8 cellular contexts compared by ENCODE assay signal in the genomic region with DNA sequence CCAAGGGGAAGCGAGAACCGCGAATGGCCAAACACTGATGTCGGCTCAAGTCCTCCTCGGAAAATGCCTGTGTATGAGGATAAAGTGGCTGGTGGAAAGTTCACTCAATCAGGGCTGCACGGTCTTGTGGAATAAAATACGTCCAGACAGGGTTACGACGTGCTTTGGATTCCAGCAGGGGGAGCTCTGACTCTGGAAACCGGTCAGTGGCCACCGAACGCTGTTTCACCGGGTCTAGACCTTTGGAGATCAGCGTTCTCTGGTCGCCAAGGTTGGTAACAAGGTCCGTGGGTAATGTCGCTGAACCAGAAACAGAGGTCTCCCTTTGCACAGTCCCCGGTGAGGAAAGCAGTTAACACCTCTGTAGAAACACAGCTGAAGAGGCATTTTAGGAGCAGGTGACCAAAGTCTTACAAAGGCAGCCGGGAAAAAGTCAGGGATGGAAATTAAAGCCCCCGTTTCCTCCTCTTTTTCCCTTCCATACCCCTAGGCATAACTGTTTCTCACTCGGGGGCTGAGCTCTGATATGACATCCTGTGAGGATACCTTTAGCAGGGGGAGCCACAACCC. TPM values are rescaled to one million over a fixed set of nuclear protein-coding genes. Genes with fewer than 3 reads are reported as not detected.
DNase-seq lines count a peak whose midpoint lies in the region; ATAC-seq, FAIRE-seq and TF ChIP-seq lines count a peak whose summit lies in the region.

No MANE protein-coding gene starts in this region.

- peaks cover 49 to 52% of the 10 kb centered on the region in 2 donors for H3K27me3 Mint-ChIP-seq in natural killer cell (ENCODE audit: low read depth in 2 of 2)
- peaks cover 88% of the 10 kb centered on the region for H3K27me3 Mint-ChIP-seq in stimulated activated memory B cell treated with anti-CD40 and anti-IgM and Interleukin-4, amounts not matched to agents 10 μg/mL and 1 μg/mL and 100 μg/mL, for 72 hours

- intact Hi-C loops in OCI-LY7 (cut with micrococcal nuclease; ENCODE audit: unreplicated experiment) (loop anchor here (1.0 to 10.0 kb wide), 6 partner anchors 47 to 939 kb away; no protein-coding TSS in a partner anchor), natural killer cell (cut with micrococcal nuclease) (loop anchor here (1.0 to 5.0 kb wide), 2 partner anchors 675 to 939 kb away; no protein-coding TSS in a partner anchor)

- POLR2A ChIA-PET in A549 (lab: Yijun Ruan, JAX) = interaction anchor here (2.6 kb wide), 1 partner anchor 46 kb away, joined by 14 read pairs; no protein-coding TSS in a partner anchor
- POLR2A ChIA-PET in OCI-LY7 (lab: Charles Lee) = interaction anchor here (0.7 to 0.8 kb wide), 4 partner anchors 9 to 937 kb away, joined by 3 read pairs; no protein-coding TSS in a partner anchor

- BruUV-seq in OCI-LY7 (replicated peaks; lab: Mats Ljungman, UMichigan) = no TSS peak

- DNase-seq in A549 (ENCODE audit: low read depth in 1 of 2, low spot score in 1 of 2) (peak; percentile 81 to 86), HuH-7.5 (ENCODE audit: low spot score) (peak; percentile 80), OCI-LY7 (ENCODE audit: low spot score) (peak; percentile 78), activated T-cell treated with anti-CD3 and anti-CD28 coated beads for 4 hours (peak; percentile 68), fibroblast of gingiva (ENCODE audit: low read depth) (peak; percentile 75), natural killer cell (peak; percentile 51)

- TF ChIP-seq POLR2A in A549 (IDR thresholded peaks at IDR 0.05; ENCODE audit: low read length) = no peak

- H2AFZ ChIP-seq in OCI-LY7 (ENCODE audit: low read length) = no peak overlapping the region

- no peaks in the 10 kb centered on the region for H4K20me1 ChIP-seq in OCI-LY7 (ENCODE audit: insufficient read depth, low read length)

- H3K4me2 ChIP-seq in A549 (peak overlapping the region; percentile 98), OCI-LY7 (ENCODE audit: low read length) (no peak overlapping the region)

- CTCF ChIA-PET in A549 (lab: Yijun Ruan, JAX) = interaction anchor here (0.6 to 10.3 kb wide), 56 partner anchors 8 to 948 kb away, joined by 3 to 121 read pairs (median 4); partner anchors contain the start of gene CDCA7
- CTCF ChIA-PET in OCI-LY7 (lab: Charles Lee; ENCODE audit: unreplicated experiment) = interaction anchor here (0.7 to 1.0 kb wide), 2 partner anchors 10 to 939 kb away, joined by 3 to 4 read pairs; no protein-coding TSS in a partner anchor

- H3K4me1 ChIP-seq in A549 = peaks cover 17% of the 10 kb centered on the region; the same call in 2 of the 3 replicates
- H3K4me1 ChIP-seq in OCI-LY7 (ENCODE audit: insufficient read depth, low read length, poor library complexity, severe bottlenecking) = no peaks in the 10 kb centered on the region

- peaks cover 4 to 6% of the 10 kb centered on the region in 2 donors for H3K4me1 Mint-ChIP-seq in natural killer cell
- peaks cover 8% of the 10 kb centered on the region for H3K4me1 Mint-ChIP-seq in stimulated activated memory B cell treated with anti-CD40 and anti-IgM and Interleukin-4, amounts not matched to agents 10 μg/mL and 1 μg/mL and 100 μg/mL, for 72 hours

- H3K27ac Mint-ChIP-seq in natural killer cell = no peak overlapping the region
- no peak overlapping the region for H3K27ac Mint-ChIP-seq in stimulated activated memory B cell treated with anti-CD40 and anti-IgM and Interleukin-4, amounts not matched to agents 10 μg/mL and 1 μg/mL and 100 μg/mL, for 72 hours

- TF ChIP-seq RAD21 in A549 (conservative IDR thresholded peaks at IDR 0.05 in 1 of 2, IDR thresholded peaks at IDR 0.05 in 1 of 2) = peak; percentile 99

- no peaks in the 10 kb centered on the region for H3K9me2 ChIP-seq in OCI-LY7 (ENCODE audit: insufficient read depth, low read length)

- TF ChIP-seq CTCF in A549 (IDR thresholded peaks at IDR 0.05) (peak; percentile 94), OCI-LY7 (conservative IDR thresholded peaks at IDR 0.05; ENCODE audit: low read length) (peak; percentile 89), natural killer cell (IDR thresholded peaks at IDR 0.05) (peak; percentile 77)

- ATAC-seq in A549 (peak; percentile 95 to 98), GM18868 (IDR thresholded peaks at IDR 0.05; ENCODE audit: unreplicated experiment) (peak; percentile 72), natural killer cell (peak; percentile 82 to 94 (median 82))
- ATAC-seq in stimulated activated memory B cell treated with anti-CD40 and anti-IgM and Interleukin-4, amounts not matched to agents 10 μg/mL and 1 μg/mL and 100 μg/mL, for 72 hours = peak; percentile 88

- H3K4me3 ChIP-seq in A549 = peak overlapping the region; percentile 43
- no peak overlapping the region for H3K4me3 ChIP-seq in OCI-LY7 (ENCODE audit: low read depth, low read length, poor library complexity, severe bottlenecking)

- H3K36me3 ChIP-seq in OCI-LY7 (ENCODE audit: insufficient read depth, low read length) = no peaks in the 10 kb centered on the region

- H3K4me3 Mint-ChIP-seq in natural killer cell = no peak overlapping the region
- no peak overlapping the region for H3K4me3 Mint-ChIP-seq in stimulated activated memory B cell treated with anti-CD40 and anti-IgM and Interleukin-4, amounts not matched to agents 10 μg/mL and 1 μg/mL and 100 μg/mL, for 72 hours

- TF ChIP-seq EP300 in A549 (IDR thresholded peaks at IDR 0.05) = no peak

- H3K27ac ChIP-seq in A549 (peak overlapping the region; percentile 70 to 80), OCI-LY7 (ENCODE audit: low read depth, low read length, poor library complexity, severe bottlenecking) (no peak overlapping the region)

- H3K9me3 ChIP-seq in A549 (no peaks in the 10 kb centered on the region), OCI-LY7 (ENCODE audit: low read length) (no peaks in the 10 kb centered on the region)

- H3K9me3 Mint-ChIP-seq in natural killer cell = no peaks in the 10 kb centered on the region
- H3K9me3 Mint-ChIP-seq in stimulated activated memory B cell treated with anti-CD40 and anti-IgM and Interleukin-4, amounts not matched to agents 10 μg/mL and 1 μg/mL and 100 μg/mL, for 72 hours = no peaks in the 10 kb centered on the region

- FAIRE-seq in A549 (lab: Jason Lieb, UNC) = no peak

- H3K79me2 ChIP-seq in OCI-LY7 (ENCODE audit: insufficient read depth, low read depth, low read length) = no peaks in the 10 kb centered on the region

- WGBS in A549 (ENCODE audit: missing lambda C conversion rate) = 4% methylated on average over 21 of the region's 21 CpGs

- no peaks in the 10 kb centered on the region for H3K36me3 Mint-ChIP-seq in natural killer cell
- H3K36me3 Mint-ChIP-seq in stimulated activated memory B cell treated with anti-CD40 and anti-IgM and Interleukin-4, amounts not matched to agents 10 μg/mL and 1 μg/mL and 100 μg/mL, for 72 hours = no peaks in the 10 kb centered on the region

TF ChIP-seq in A549, 52 proteins besides CTCF, POLR2A, EP300 and RAD21 (continues in another document):
- TF ChIP-seq CHD2 (IDR thresholded peaks at IDR 0.05; ENCODE audit: low read length, partially characterized antibody) (no peak), ZC3H11A (IDR thresholded peaks at IDR 0.05) (no peak), TFCP2L1 (CRISPR knock-in tag; IDR thresholded peaks at IDR 0.05) (no peak), EHMT2 (IDR thresholded peaks at IDR 0.05; ENCODE audit: low read depth) (no peak), HOXA7 (CRISPR knock-in tag; IDR thresholded peaks at IDR 0.05) (no peak), ESRRA (IDR thresholded peaks at IDR 0.05; ENCODE audit: borderline replicate concordance, low read length) (no peak), E2F6 (IDR thresholded peaks at IDR 0.05; ENCODE audit: borderline replicate concordance, low read depth) (peak; percentile 37; the same call in 1 of the 2 replicates), SMC3 (IDR thresholded peaks at IDR 0.05) (peak; percentile 97), CBX2 (IDR thresholded peaks at IDR 0.05; ENCODE audit: borderline replicate concordance, low read depth) (no peak)
- TF ChIP-seq, protein P1, sequence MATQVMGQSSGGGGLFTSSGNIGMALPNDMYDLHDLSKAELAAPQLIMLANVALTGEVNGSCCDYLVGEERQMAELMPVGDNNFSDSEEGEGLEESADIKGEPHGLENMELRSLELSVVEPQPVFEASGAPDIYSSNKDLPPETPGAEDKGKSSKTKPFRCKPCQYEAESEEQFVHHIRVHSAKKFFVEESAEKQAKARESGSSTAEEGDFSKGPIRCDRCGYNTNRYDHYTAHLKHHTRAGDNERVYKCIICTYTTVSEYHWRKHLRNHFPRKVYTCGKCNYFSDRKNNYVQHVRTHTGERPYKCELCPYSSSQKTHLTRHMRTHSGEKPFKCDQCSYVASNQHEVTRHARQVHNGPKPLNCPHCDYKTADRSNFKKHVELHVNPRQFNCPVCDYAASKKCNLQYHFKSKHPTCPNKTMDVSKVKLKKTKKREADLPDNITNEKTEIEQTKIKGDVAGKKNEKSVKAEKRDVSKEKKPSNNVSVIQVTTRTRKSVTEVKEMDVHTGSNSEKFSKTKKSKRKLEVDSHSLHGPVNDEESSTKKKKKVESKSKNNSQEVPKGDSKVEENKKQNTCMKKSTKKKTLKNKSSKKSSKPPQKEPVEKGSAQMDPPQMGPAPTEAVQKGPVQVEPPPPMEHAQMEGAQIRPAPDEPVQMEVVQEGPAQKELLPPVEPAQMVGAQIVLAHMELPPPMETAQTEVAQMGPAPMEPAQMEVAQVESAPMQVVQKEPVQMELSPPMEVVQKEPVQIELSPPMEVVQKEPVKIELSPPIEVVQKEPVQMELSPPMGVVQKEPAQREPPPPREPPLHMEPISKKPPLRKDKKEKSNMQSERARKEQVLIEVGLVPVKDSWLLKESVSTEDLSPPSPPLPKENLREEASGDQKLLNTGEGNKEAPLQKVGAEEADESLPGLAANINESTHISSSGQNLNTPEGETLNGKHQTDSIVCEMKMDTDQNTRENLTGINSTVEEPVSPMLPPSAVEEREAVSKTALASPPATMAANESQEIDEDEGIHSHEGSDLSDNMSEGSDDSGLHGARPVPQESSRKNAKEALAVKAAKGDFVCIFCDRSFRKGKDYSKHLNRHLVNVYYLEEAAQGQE (IDR thresholded peaks at IDR 0.05) = no peak

RNA-seq across cellular contexts. Expression of gene CDCA7, which starts 47.8 kb away (rescaled TPM):
- polyA plus RNA-seq in A549 (2011; rRNA removed) = 72.3 and 93.5 TPM in 2 replicates
- polyA plus RNA-seq in A549 (2012; cell fraction: cytosol; rRNA removed) = 52.5 and 57.2 TPM in 2 replicates
- polyA plus RNA-seq in A549 (2012; cell fraction: nucleus; rRNA removed) = 57.8 and 88.8 TPM in 2 replicates
- polyA plus RNA-seq in A549 (2017; fragmentation: RNase III; extraction: RNeasy Plus Mini Kit Qiagen cat#74134 plus additional on column Dnase treatment) = 37.0 to 40.3 TPM (median 39.4 TPM) in 3 replicates
- polyA minus RNA-seq in A549 (2011; rRNA and poly(A)+ RNA removed) = 36.1 and 38.1 TPM in 2 replicates
- total RNA-seq in OCI-LY7 (2014; rRNA removed; shearing (Covaris generic)) = 98.2 and 140 TPM in 2 replicates
- 170 and 193 TPM in 2 replicates for total RNA-seq in OCI-LY7 (2022)
- 1 to 10 TPM; 1.4 to 1.6 (median 1.5) TPM for total RNA-seq in natural killer cell

Comparison
In these comparisons a context has a peak if more than half of its experiments do, and no peak if none do; other contexts are left out.
1. RNA of gene CDCA7, which starts 47.8 kb away (total RNA-seq): 98.2 to 193 TPM in OCI-LY7; 1.4 to 1.6 TPM in natural killer cell; every median in the first group is over 10 times any median in the second.
2. Peak in every context shown above with its lines, with median percentiles within 50 percentile points of each other: ATAC-seq, DNase-seq and CTCF ChIP-seq.